ENCODE assay signal across 9 cellular contexts in the genomic region with DNA sequence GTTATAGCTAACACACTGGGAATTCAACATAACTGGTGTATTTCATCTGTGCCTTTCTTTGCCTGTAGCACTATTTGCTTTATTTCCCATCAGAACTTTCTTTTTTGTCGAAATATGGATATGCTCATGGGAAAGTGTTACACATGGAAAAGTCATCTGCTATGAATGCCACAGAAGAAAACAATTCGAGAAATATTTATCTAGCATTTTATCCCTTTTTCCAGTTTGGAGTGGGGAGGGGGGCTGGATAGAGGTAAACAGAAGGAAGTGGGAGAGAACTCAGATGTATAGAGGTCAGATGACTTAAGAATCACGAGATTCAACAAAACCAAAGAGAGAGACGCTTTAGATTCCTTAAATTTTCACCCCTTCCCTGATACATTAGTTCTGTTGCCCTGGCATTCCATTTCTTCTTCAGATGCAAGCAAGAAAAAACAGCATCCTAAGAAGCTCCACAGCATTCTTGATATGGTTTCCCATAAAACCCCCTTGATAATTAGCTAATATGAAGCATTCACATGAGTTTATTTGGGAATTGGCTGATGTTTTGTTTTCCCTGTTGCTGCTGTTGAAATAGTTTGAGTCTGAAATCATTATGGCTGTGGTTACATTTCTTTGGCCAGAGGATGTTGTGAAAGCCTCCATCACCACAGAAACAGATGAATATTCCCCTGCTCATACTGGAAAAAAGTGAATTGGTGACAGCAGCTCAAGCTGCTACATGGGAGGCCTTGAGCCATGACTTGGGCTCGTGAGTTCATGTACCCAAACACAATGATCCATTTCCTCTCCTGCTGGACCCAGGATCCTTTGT.
DNase-seq lines count a peak whose midpoint lies in the region; TF ChIP-seq lines count a peak whose summit lies in the region.
"Had no signal": no experiment of that assay in that cellular context is flagged by ENCODE, and none has a peak within 500 bp of the region (broad histone marks: within the 10 kb centered on the region; RNA-seq: fewer than 3 reads in every experiment).

No MANE protein-coding gene starts in this region.

- H3K27me3 ChIP-seq in dorsolateral prefrontal cortex, result peaks cover 0 to 3% (median 0%) of the 10 kb centered on the region in 45 donors
- no peaks in the 10 kb centered on the region for H3K27me3 ChIP-seq in H9 (ENCODE audit: insufficient read depth, low read length)

- DNase-seq in DMS53 (lab: John Stamatoyannopoulos, UW) (peak; percentile 2), DMS53 treated with DMSO at 0.1 percent for 48 hours (lab: John Stamatoyannopoulos, UW; ENCODE audit: unreplicated experiment) (no peak), brain pericyte (ENCODE audit: low read depth, low spot score) (peak; percentile 75), kidney tubule cell (ENCODE audit: low spot score) (peak; percentile 79), GF-D8 (lab: John Stamatoyannopoulos, UW) (no peak), dorsolateral prefrontal cortex (no peak), H9 (no peak), caudate nucleus (lab: John Stamatoyannopoulos, UW) (no peak)

- H3K4me2 ChIP-seq in H9 (ENCODE audit: insufficient read depth, insufficient read length, low read length), result no peak overlapping the region

- H2BK15ac ChIP-seq in H9 (ENCODE audit: low read depth, low read length), result no peak overlapping the region

- H2BK12ac ChIP-seq in H9 (ENCODE audit: insufficient read length, low read depth, low read length), result no peak overlapping the region

- H4K20me1 ChIP-seq in H9 (ENCODE audit: control insufficient read depth, insufficient read depth, insufficient read length), result no peaks in the 10 kb centered on the region

- H3K79me1 ChIP-seq in H9 (ENCODE audit: insufficient read depth, low read depth, low read length, poor library complexity, severe bottlenecking), result no peaks in the 10 kb centered on the region

- H3K4ac ChIP-seq in H9 (ENCODE audit: low read depth, low read length), result no peak overlapping the region

- no peak overlapping the region for H3K4me3 Mint-ChIP-seq in H9

- no peak overlapping the region for H2BK5ac ChIP-seq in H9 (ENCODE audit: insufficient read length, low read length)

- H3K4me3 ChIP-seq in dorsolateral prefrontal cortex, result no peak overlapping the region

- no peak overlapping the region for H2BK20ac ChIP-seq in H9 (ENCODE audit: low read depth, low read length, poor library complexity, severe bottlenecking)

- H3K9ac ChIP-seq in H9 (ENCODE audit: extremely low read depth, insufficient read length, low read length), result no peak overlapping the region

- H2BK120ac ChIP-seq in H9 (ENCODE audit: low read depth, low read length, poor library complexity, severe bottlenecking), result no peak overlapping the region

- no peaks in the 10 kb centered on the region for H3K9me3 ChIP-seq in H9 (ENCODE audit: control insufficient read depth, low read depth, low read length)

- no peaks in the 10 kb centered on the region for H3K27me3 Mint-ChIP-seq in H9 (ENCODE audit: low read depth)

- no peak overlapping the region for H2AFZ ChIP-seq in H9 (ENCODE audit: low read length)

- no peaks in the 10 kb centered on the region for H3K9me3 Mint-ChIP-seq in H9

- H3K56ac ChIP-seq in H9 (ENCODE audit: insufficient read length, low read depth, low read length), result no peak overlapping the region

- H3K23ac ChIP-seq in H9 (ENCODE audit: insufficient read length, low read depth, low read length), result no peak overlapping the region

- no peak overlapping the region for H4K91ac ChIP-seq in H9 (ENCODE audit: insufficient read length, low read depth, low read length)

- no peaks in the 10 kb centered on the region for H3K4me1 Mint-ChIP-seq in H9

- H3T11ph ChIP-seq in H9 (ENCODE audit: low read length), result no peak overlapping the region

- H3K27ac ChIP-seq in dorsolateral prefrontal cortex (no peak overlapping the region), H9 (ENCODE audit: insufficient read length, low read depth, low read length) (no peak overlapping the region), caudate nucleus (ENCODE audit: low read depth, low read length) (no peak overlapping the region)
- H3K27ac ChIP-seq: 22Rv1 had no signal

- no peaks in the 10 kb centered on the region for H3K36me3 Mint-ChIP-seq in H9 (ENCODE audit: insufficient read depth in 1 of 3, low read depth in 3 of 3)

- no peak overlapping the region for H3K18ac ChIP-seq in H9 (ENCODE audit: insufficient read length, low read depth, low read length)

- H3K27ac Mint-ChIP-seq in H9, result no peak overlapping the region

- no CpG with 5 or more reads among the region's 5 CpGs for WGBS in H9 (ENCODE audit: extremely low coverage, insufficient read length, low lambda C conversion rate)

- H3K23me2 ChIP-seq in H9 (ENCODE audit: insufficient read length, low read depth, low read length, poor library complexity, severe bottlenecking), result no peaks in the 10 kb centered on the region

- no peak for TF ChIP-seq CTCF in dorsolateral prefrontal cortex (IDR thresholded peaks at IDR 0.05 in 54 of 56, conservative IDR thresholded peaks at IDR 0.05 in 2 of 56; ENCODE audit: low read depth in 1 of 56, partially characterized antibody in 56 of 56)
- TF ChIP-seq CTCF in H9 (conservative IDR thresholded peaks at IDR 0.05), result no peak

- no peaks in the 10 kb centered on the region for H3K79me2 ChIP-seq in H9 (ENCODE audit: insufficient read depth, low read length)

- no peak overlapping the region for H2AK5ac ChIP-seq in H9 (ENCODE audit: insufficient read length, low read length)

- intact Hi-C loops in dorsolateral prefrontal cortex (cut with DNase I), result no loop called here

- H3K14ac ChIP-seq in H9 (ENCODE audit: insufficient read depth, low read length), result no peak overlapping the region

- H3K4me1 ChIP-seq in H9 (ENCODE audit: insufficient read depth, low read length), result no peaks in the 10 kb centered on the region

- H4K5ac ChIP-seq in H9 (ENCODE audit: insufficient read length, low read depth, low read length), result no peak overlapping the region

- H4K8ac ChIP-seq in H9 (replicated peaks; ENCODE audit: insufficient read length, low read depth, low read length), result no peak overlapping the region

Comparison
In these comparisons a context has a peak if more than half of its experiments do, and no peak if none do; other contexts are left out.
1. DNase-seq: peak in DMS53 (single experiment), brain pericyte (single experiment) and kidney tubule cell (single experiment); none in DMS53 treated with DMSO at 0.1 percent for 48 hours (single experiment), GF-D8 (single experiment), dorsolateral prefrontal cortex (0 of 10), H9 (single experiment) and caudate nucleus (0 of 61).